In genomic region chr10:124696446-124697392, GRCh38 we compare ENCODE assay signal across 8 cellular contexts. TPM values are rescaled to one million over a fixed set of nuclear protein-coding genes. Genes with fewer than 3 reads are reported as not detected.
A peak's percentile ranks its signal among the peaks of the same experiment; 100 is the strongest.
DNase-seq lines count a peak whose midpoint lies in the region; ATAC-seq and TF ChIP-seq lines count a peak whose summit lies in the region.

No MANE protein-coding gene starts in this region.

- H3K27ac ChIP-seq in effector memory CD4-positive, alpha-beta T cell (ENCODE audit: insufficient read depth, low read length, poor library complexity, severe bottlenecking): peak overlapping the region; percentile 81
- H3K27ac ChIP-seq in upper lobe of left lung: peak overlapping the region; percentile 8 to 76 (median 42)

- POLR2A ChIA-PET in GM10248 (lab: Yijun Ruan, JAX): interaction anchor here (0.6 kb wide), 1 partner anchor 201 kb away, joined by 3 read pairs; no protein-coding TSS in a partner anchor

- no peak for TF ChIP-seq EP300 in upper lobe of left lung (IDR thresholded peaks at IDR 0.05)

- CTCF ChIA-PET in GM10248 (lab: Yijun Ruan, JAX): interaction anchor here (0.9 to 2.9 kb wide), 14 partner anchors 9 to 168 kb away, joined by 3 to 17 read pairs (median 4); no protein-coding TSS in a partner anchor

- DNase-seq in GM10248 (ENCODE audit: extremely low spot score) (peak; percentile 83), upper lobe of left lung (no peak), COLO668 (lab: John Stamatoyannopoulos, UW; ENCODE audit: unreplicated experiment) (no peak), NCI-H2171 (lab: John Stamatoyannopoulos, UW) (no peak), DMS153 (lab: John Stamatoyannopoulos, UW) (no peak)
- DNase-seq in effector memory CD4-positive, alpha-beta T cell: no peak

- no peak for TF ChIP-seq CTCF in GM10248 (IDR thresholded peaks at IDR 0.05; ENCODE audit: control extremely low read depth, extremely low read depth, low read depth, missing control alignments)
- no peak for TF ChIP-seq CTCF in upper lobe of left lung (IDR thresholded peaks at IDR 0.05)

- peak; percentile 80 for ATAC-seq in GM19455 (IDR thresholded peaks at IDR 0.05; ENCODE audit: unreplicated experiment)
- peak; percentile 74 for ATAC-seq in HG03457 (IDR thresholded peaks at IDR 0.05; ENCODE audit: unreplicated experiment)
- no peak for ATAC-seq in upper lobe of left lung (ENCODE audit: low FRiP score in 2 of 2)

- no peaks in the 10 kb centered on the region for H3K27me3 ChIP-seq in effector memory CD4-positive, alpha-beta T cell (replicated peaks; ENCODE audit: control insufficient read depth, insufficient read depth, low read length, poor library complexity, severe bottlenecking)
- no peaks in the 10 kb centered on the region for H3K27me3 ChIP-seq in upper lobe of left lung

- no peaks in the 10 kb centered on the region for H3K9me3 ChIP-seq in effector memory CD4-positive, alpha-beta T cell (ENCODE audit: control insufficient read depth, low read length)
- no peaks in the 10 kb centered on the region for H3K9me3 ChIP-seq in upper lobe of left lung

- H3K4me1 ChIP-seq in effector memory CD4-positive, alpha-beta T cell (ENCODE audit: control insufficient read depth, insufficient read depth, low read length, poor library complexity, severe bottlenecking): peaks cover 85% of the 10 kb centered on the region
- H3K4me1 ChIP-seq in upper lobe of left lung: peaks cover 42 to 65% (median 47%) of the 10 kb centered on the region in 4 donors

- peak overlapping the region; percentile 44 for H3K4me3 ChIP-seq in effector memory CD4-positive, alpha-beta T cell (ENCODE audit: insufficient read depth, low read depth, low read length, poor library complexity, severe bottlenecking)
- no peak overlapping the region for H3K4me3 ChIP-seq in upper lobe of left lung

- H3K36me3 ChIP-seq in effector memory CD4-positive, alpha-beta T cell (ENCODE audit: control insufficient read depth, insufficient read depth, low read length): peaks cover 10% of the 10 kb centered on the region
- peaks cover 0 to 20% (median 8%) of the 10 kb centered on the region in 4 donors for H3K36me3 ChIP-seq in upper lobe of left lung

- WGBS in upper lobe of left lung, 2 donors: 69 to 76% methylated on average over 10 to 19 of the region's 19 CpGs

- no peak for TF ChIP-seq POLR2A in upper lobe of left lung (IDR thresholded peaks at IDR 0.05)

RNA-seq across cellular contexts. Expression of gene FAM53B, which starts 47.5 kb away (rescaled TPM):
- 10 to 100 TPM; 35.8 to 62.5 (median 47.8) TPM for total RNA-seq in upper lobe of left lung

Comparison
In these comparisons a context has a peak if more than half of its experiments do, and no peak if none do; other contexts are left out.
1. ATAC-seq: peak in GM19455 (single experiment) and HG03457 (single experiment); none in upper lobe of left lung (0 of 2).